Comparison of ENCODE assay signal across 17 cellular contexts in the genomic region with DNA sequence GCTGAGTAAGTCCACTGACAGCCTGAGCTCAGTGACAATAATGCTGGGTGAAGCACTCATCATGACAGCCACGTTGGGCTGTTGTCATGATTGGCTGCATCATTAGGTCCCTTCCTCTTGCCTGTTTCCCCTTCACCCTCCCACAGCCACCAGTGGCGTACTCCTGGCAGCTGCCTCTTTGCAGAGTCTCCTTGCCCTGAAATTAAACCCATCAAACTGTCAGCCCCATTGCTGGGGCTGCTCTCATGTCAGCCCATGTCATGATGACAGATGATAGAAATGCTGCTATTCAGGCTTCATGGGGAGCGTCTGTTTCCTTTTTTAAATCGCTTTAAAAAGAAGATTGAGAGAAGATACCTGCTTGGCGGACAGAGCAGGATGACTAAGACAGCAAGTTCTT.
DNase-seq lines count a peak whose midpoint lies in the region; ATAC-seq and TF ChIP-seq lines count a peak whose summit lies in the region.
"Had no signal": no experiment of that assay in that cellular context is flagged by ENCODE, and none has a peak within 500 bp of the region (broad histone marks: within the 10 kb centered on the region; RNA-seq: fewer than 3 reads in every experiment).

No MANE protein-coding gene starts in this region.

- H3K27me3 Mint-ChIP-seq in endodermal cell (ENCODE audit: insufficient read depth): peaks cover 6% of the 10 kb centered on the region

- H3K4me3 Mint-ChIP-seq in endodermal cell: no peak overlapping the region

- H2BK120ac ChIP-seq in trophoblast cell (ENCODE audit: insufficient read depth, low read length, poor library complexity): no peak overlapping the region

- H3K4me1 ChIP-seq in Karpas-422 (ENCODE audit: low read length) (peaks cover 30% of the 10 kb centered on the region), endodermal cell (ENCODE audit: control insufficient read depth, insufficient read depth, low read length) (peaks cover 5% of the 10 kb centered on the region), trophoblast cell (ENCODE audit: control insufficient read depth in 1 of 2, insufficient read depth in 2 of 2, low read length in 2 of 2) (peaks cover 0 to 5% of the 10 kb centered on the region in 2 experiments)
- H3K4me1 ChIP-seq: A549; BLaER1 treated with 17β-estradiol and CSF1 and Interleukin-3, amounts not matched to agents 10 nM and 100 nM had no signal

- H3K18ac ChIP-seq in trophoblast cell (ENCODE audit: low read length): no peak overlapping the region

- WGBS in endodermal cell (ENCODE audit: insufficient coverage in 1 of 2, insufficient read length in 1 of 2), 2 experiments: 58 to 80% methylated on average over 3 to 5 of the region's 5 CpGs
- WGBS in trophoblast cell (ENCODE audit: extremely low coverage, insufficient coverage, insufficient read length): no CpG with 5 or more reads among the region's 5 CpGs

- no peaks in the 10 kb centered on the region for H4K20me1 ChIP-seq in Karpas-422 (ENCODE audit: insufficient read depth, low read depth, low read length)
- H4K20me1 ChIP-seq: BLaER1 treated with 17β-estradiol and CSF1 and Interleukin-3, amounts not matched to agents 10 nM and 100 nM had no signal

- H2AFZ ChIP-seq in Karpas-422 (ENCODE audit: low read length) (no peak overlapping the region), trophoblast cell (ENCODE audit: insufficient read depth, low read length, poor library complexity) (no peak overlapping the region)

- peak overlapping the region; percentile 2 for H3K4me2 ChIP-seq in Karpas-422 (ENCODE audit: low read depth, low read length, poor library complexity, severe bottlenecking)
- no peak overlapping the region for H3K4me2 ChIP-seq in trophoblast cell (ENCODE audit: low read length)
- H3K4me2 ChIP-seq: A549; BLaER1 treated with 17β-estradiol and CSF1 and Interleukin-3, amounts not matched to agents 10 nM and 100 nM had no signal

- 0 out of 2 replicates have a peak, but pooled peaks cover 2% of the 10 kb centered on the region for H3K27me3 ChIP-seq in Karpas-422 (ENCODE audit: low read length)
- H3K27me3 ChIP-seq in endodermal cell (ENCODE audit: control insufficient read depth, insufficient read depth, low read length, poor library complexity, severe bottlenecking): no peaks in the 10 kb centered on the region
- no peaks in the 10 kb centered on the region for H3K27me3 ChIP-seq in trophoblast cell (ENCODE audit: insufficient read depth, low read length)
- H3K27me3 ChIP-seq: BLaER1 treated with 17β-estradiol and CSF1 and Interleukin-3, amounts not matched to agents 10 nM and 100 nM had no signal

- H4K8ac ChIP-seq in trophoblast cell (ENCODE audit: low read depth, low read length): no peak overlapping the region

- H3K9me3 Mint-ChIP-seq in endodermal cell: no peaks in the 10 kb centered on the region

- H3K79me2 ChIP-seq in Karpas-422 (ENCODE audit: low read length) (no peaks in the 10 kb centered on the region), trophoblast cell (ENCODE audit: control insufficient read depth, insufficient read depth, low read length, poor library complexity) (no peaks in the 10 kb centered on the region)

- no peaks in the 10 kb centered on the region for H3K79me1 ChIP-seq in trophoblast cell (ENCODE audit: low read length)

- H2AK5ac ChIP-seq in trophoblast cell (ENCODE audit: low read length): no peak overlapping the region

- H3K9ac ChIP-seq in Karpas-422 (ENCODE audit: low read length): no peak overlapping the region
- no peak overlapping the region for H3K9ac ChIP-seq in endodermal cell (ENCODE audit: extremely low read depth, low read length, poor library complexity, severe bottlenecking)
- H3K9ac ChIP-seq in trophoblast cell (ENCODE audit: low read length): no peak overlapping the region
- H3K9ac ChIP-seq: BLaER1 treated with 17β-estradiol and CSF1 and Interleukin-3, amounts not matched to agents 10 nM and 100 nM had no signal

- H3K9me2 ChIP-seq in Karpas-422 (replicated peaks; ENCODE audit: insufficient read depth, low read length): no peaks in the 10 kb centered on the region

- no peak overlapping the region for H3K23ac ChIP-seq in trophoblast cell (ENCODE audit: low read length)

- intact Hi-C loops in posterior vena cava (cut with DNase I): no loop called here

- no peak overlapping the region for H2BK5ac ChIP-seq in trophoblast cell (ENCODE audit: low read depth, low read length, poor library complexity)

- no peaks in the 10 kb centered on the region for H3K36me3 ChIP-seq in Karpas-422 (ENCODE audit: insufficient read depth, low read length)
- no peaks in the 10 kb centered on the region for H3K36me3 ChIP-seq in endodermal cell (ENCODE audit: control insufficient read depth, insufficient read depth, low read length)
- H3K36me3 ChIP-seq in trophoblast cell (ENCODE audit: control insufficient read depth in 1 of 2, insufficient read depth in 2 of 2, low read length in 2 of 2): no peaks in the 10 kb centered on the region
- H3K36me3 ChIP-seq: BLaER1 treated with 17β-estradiol and CSF1 and Interleukin-3, amounts not matched to agents 10 nM and 100 nM had no signal

- no peaks in the 10 kb centered on the region for H3K36me3 Mint-ChIP-seq in endodermal cell (ENCODE audit: low read depth)

- no peak overlapping the region for H3K14ac ChIP-seq in trophoblast cell (ENCODE audit: low read length)

- no peak overlapping the region for H3K4ac ChIP-seq in trophoblast cell (ENCODE audit: low read depth, low read length)

- no peak for TF ChIP-seq CTCF in endodermal cell (conservative IDR thresholded peaks at IDR 0.05)

- H3K9me3 ChIP-seq in Karpas-422 (ENCODE audit: low read length): no peaks in the 10 kb centered on the region
- no peaks in the 10 kb centered on the region for H3K9me3 ChIP-seq in endodermal cell (ENCODE audit: control insufficient read depth, low read length)
- H3K9me3 ChIP-seq in trophoblast cell (ENCODE audit: insufficient read depth, low read depth, low read length): peaks cover 4% of the 10 kb centered on the region
- H3K9me3 ChIP-seq: A549; BLaER1 treated with 17β-estradiol and CSF1 and Interleukin-3, amounts not matched to agents 10 nM and 100 nM had no signal

- no peak overlapping the region for H3K4me3 ChIP-seq in Karpas-422 (ENCODE audit: low read length)
- no peak overlapping the region for H3K4me3 ChIP-seq in endodermal cell (ENCODE audit: low read length)
- H3K4me3 ChIP-seq in trophoblast cell (ENCODE audit: low read depth, low read length): no peak overlapping the region
- H3K4me3 ChIP-seq: A549; BLaER1 treated with 17β-estradiol and CSF1 and Interleukin-3, amounts not matched to agents 10 nM and 100 nM had no signal

- no peak overlapping the region for H4K12ac ChIP-seq in trophoblast cell (ENCODE audit: low read depth, low read length)

- H4K91ac ChIP-seq in trophoblast cell (ENCODE audit: low read depth, low read length): no peak overlapping the region

- ATAC-seq in GM18858 (IDR thresholded peaks at IDR 0.05; ENCODE audit: unreplicated experiment): no peak
- ATAC-seq: A549 had no signal

- no peak overlapping the region for H3K27ac Mint-ChIP-seq in endodermal cell

- H3K27ac ChIP-seq in Karpas-422 (ENCODE audit: low read length): no peak overlapping the region
- H3K27ac ChIP-seq in angular gyrus (ENCODE audit: low read depth, low read length): peak overlapping the region; percentile 10
- H3K27ac ChIP-seq in endodermal cell (ENCODE audit: low read depth, low read length): peak overlapping the region; percentile 94
- H3K27ac ChIP-seq in trophoblast cell (ENCODE audit: low read depth, low read length): no peak overlapping the region
- H3K27ac ChIP-seq: A549; BLaER1 treated with 17β-estradiol and CSF1 and Interleukin-3, amounts not matched to agents 10 nM and 100 nM had no signal

- peaks cover 4% of the 10 kb centered on the region for H3K4me1 Mint-ChIP-seq in endodermal cell

- peak; percentile 59 for DNase-seq in Karpas-422
- DNase-seq in endodermal cell: no peak
- DNase-seq in trophoblast cell: peak; percentile 3 to 31
- no peak for DNase-seq in DMS 273 treated with DMSO at 0.1 percent for 48 hours (lab: John Stamatoyannopoulos, UW)
- no peak for DNase-seq in dermis blood vessel endothelial cell
- no peak for DNase-seq in posterior vena cava (ENCODE audit: low spot score)
- DNase-seq: DND-41, HCEC 1CT, NCI-H1105, NCI-H1694 treated with DMSO at 0.1 percent for 48 hours, NCI-H510A treated with DMSO at 0.1 percent for 48 hours, RPMI8226, SHP77 treated with DMSO at 0.1 percent for 48 hours had no signal

- no peak overlapping the region for H2BK12ac ChIP-seq in trophoblast cell (ENCODE audit: low read length)

Comparison
In these comparisons a context has a peak if more than half of its experiments do, and no peak if none do; other contexts are left out.
1. DNase-seq: peak in Karpas-422 (single experiment) and trophoblast cell (2 of 2); none in endodermal cell (single experiment), DMS 273 treated with DMSO at 0.1 percent for 48 hours (single experiment), dermis blood vessel endothelial cell (single experiment) and posterior vena cava (single experiment).
2. H3K27ac ChIP-seq: peak in angular gyrus (single experiment) and endodermal cell (single experiment); none in Karpas-422 (single experiment) and trophoblast cell (single experiment).